ENCODE assay signal across 24 cellular contexts in the genomic region with DNA sequence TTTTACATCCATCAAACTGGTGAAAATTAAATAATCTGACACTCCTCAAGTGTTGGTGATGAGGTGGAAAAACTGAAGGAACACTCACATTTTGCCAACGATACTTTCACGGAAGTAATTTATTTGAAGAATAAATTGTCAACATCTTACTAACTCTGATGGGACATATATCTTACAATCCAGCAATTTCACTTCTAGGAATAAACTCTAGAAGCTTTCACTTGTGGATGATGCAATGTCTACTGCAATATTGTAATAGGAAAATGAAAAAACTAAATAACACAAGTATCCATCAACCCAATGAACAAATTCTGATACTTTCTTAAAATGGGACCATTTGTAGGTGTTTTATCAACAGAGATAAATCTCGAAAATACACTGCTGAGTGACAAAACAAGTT. TPM values are rescaled to one million over a fixed set of nuclear protein-coding genes. Genes with fewer than 3 reads are reported as not detected.
DNase-seq lines count a peak whose midpoint lies in the region; ATAC-seq and TF ChIP-seq lines count a peak whose summit lies in the region.
"Had no signal": no experiment of that assay in that cellular context is flagged by ENCODE, and none has a peak within 500 bp of the region (broad histone marks: within the 10 kb centered on the region; RNA-seq: fewer than 3 reads in every experiment).

No MANE protein-coding gene starts in this region.

- intact Hi-C loops in HCT116 (cut with micrococcal nuclease) = no loop called here
- intact Hi-C loops in ascending aorta (cut with DNase I) = no loop called here

- TF ChIP-seq CTCF in AG10803 (conservative IDR thresholded peaks at IDR 0.05; ENCODE audit: low read length) (no peak), HCT116 (IDR thresholded peaks at IDR 0.05 in 2 of 3, conservative IDR thresholded peaks at IDR 0.05 in 1 of 3; ENCODE audit: borderline replicate concordance in 1 of 3, insufficient read depth in 1 of 3, low read depth in 2 of 3, low read length in 2 of 3) (no peak), VCaP (conservative IDR thresholded peaks at IDR 0.05) (no peak), ascending aorta (IDR thresholded peaks at IDR 0.05) (no peak)

- H3K27ac ChIP-seq in HCT116 (ENCODE audit: low read depth, low read length) = no peak overlapping the region
- H3K27ac ChIP-seq in VCaP = peak overlapping the region; percentile 49; the same call in 1 of the 2 replicates
- H3K27ac ChIP-seq in ascending aorta = no peak overlapping the region
- H3K27ac ChIP-seq: RWPE1 had no signal

- no peaks in the 10 kb centered on the region for H3K9me2 ChIP-seq in HCT116 (ENCODE audit: insufficient read depth)

- in situ Hi-C loops in HAP-1 (cut with MboI; ENCODE audit: low sequenced_read_pairs) = no loop called here

- RAD21 ChIA-PET in HCT116 (lab: Charles Lee; ENCODE audit: low non-redundant PET in 1 of 2, low total read pairs in 2 of 2, uncharacterized antibody in 2 of 2, unreplicated experiment in 2 of 2) = no interaction called here

- ATAC-seq in HCT116 = no peak
- no peak for ATAC-seq in HG03280 (IDR thresholded peaks at IDR 0.05; ENCODE audit: unreplicated experiment)

- BruUV-seq in HCT116 (replicated peaks; lab: Mats Ljungman, UMichigan) = no TSS peak

- H3K36me3 ChIP-seq in HCT116 (ENCODE audit: control insufficient read depth in 1 of 2, insufficient read depth in 2 of 2, low read length in 2 of 2) (no peaks in the 10 kb centered on the region), HAP-1 (replicated peaks) (no peaks in the 10 kb centered on the region), ascending aorta (no peaks in the 10 kb centered on the region)
- H3K36me3 ChIP-seq: BE2C, MG63 had no signal

- DNase-seq in AG10803 (ENCODE audit: low read depth) = peak; percentile 30
- no peak for DNase-seq in HCT116 (ENCODE audit: low read depth, low spot score)
- peak; percentile 65 for DNase-seq in fibroblast of peridontal ligament (ENCODE audit: extremely low read depth)
- DNase-seq in HAP-1 (ENCODE audit: low spot score in 2 of 2) = no peak
- DNase-seq in ascending aorta (ENCODE audit: low spot score in 2 of 2) = no peak
- DNase-seq in C1 segment of cervical spinal cord (lab: John Stamatoyannopoulos, UW) = no peak
- DNase-seq: BE2C, Calu3, DMS153, H7, KBM-7, MG63, NCI-H1105 treated with DMSO at 0.1 percent for 48 hours, NCI-H2029, NCI-H446, NCI-H526, NCI-H82, SHP77, T-helper 1 cell had no signal

- H2AFZ ChIP-seq in HCT116 (ENCODE audit: low read depth, low read length, poor library complexity, severe bottlenecking) = peak overlapping the region; percentile 18

- H3K4me2 ChIP-seq in HCT116 (ENCODE audit: low read length) = no peak overlapping the region

- H3K9ac ChIP-seq in HCT116 (ENCODE audit: low read length) = no peak overlapping the region

- H3K79me2 ChIP-seq in HCT116 (ENCODE audit: insufficient read depth, low read length) = no peaks in the 10 kb centered on the region

- H4K20me1 ChIP-seq in HCT116 (ENCODE audit: insufficient read depth) = no peaks in the 10 kb centered on the region

- H3K27me3 ChIP-seq in HCT116 (ENCODE audit: insufficient read depth, low read length) (no peaks in the 10 kb centered on the region), HAP-1 (ENCODE audit: low read depth) (peaks cover under 1% of the 10 kb centered on the region; the same call in 1 of the 2 replicates), ascending aorta (no peaks in the 10 kb centered on the region)
- H3K27me3 ChIP-seq: BE2C, MG63 had no signal

- H3K9me3 ChIP-seq in HCT116 (ENCODE audit: control insufficient read depth in 1 of 2, insufficient read depth in 1 of 2, low read depth in 1 of 2, low read length in 2 of 2) = no peaks in the 10 kb centered on the region
- H3K9me3 ChIP-seq in HAP-1 = no peaks in the 10 kb centered on the region
- no peaks in the 10 kb centered on the region for H3K9me3 ChIP-seq in ascending aorta
- H3K9me3 ChIP-seq: BE2C, MG63 had no signal

- POLR2A ChIA-PET in HCT116 (lab: Charles Lee) = interaction anchor here (0.7 kb wide), 1 partner anchor 11 kb away, joined by 3 read pairs; no protein-coding TSS in a partner anchor

- TF ChIP-seq RAD21 in HCT116 (IDR thresholded peaks at IDR 0.05; ENCODE audit: low read depth) = no peak

- H3K4me1 ChIP-seq in HCT116 (ENCODE audit: control insufficient read depth in 1 of 2, insufficient read depth in 2 of 2, low read length in 2 of 2) (no peaks in the 10 kb centered on the region), HAP-1 (no peaks in the 10 kb centered on the region), ascending aorta (no peaks in the 10 kb centered on the region)
- H3K4me1 ChIP-seq: BE2C had no signal

- H3K4me3 ChIP-seq in AG10803 (ENCODE audit: low read length) (no peak overlapping the region), HCT116 (replicated peaks in 1 of 2; ENCODE audit: low read depth in 1 of 2, low read length in 2 of 2) (no peak overlapping the region), HAP-1 (no peak overlapping the region), ascending aorta (no peak overlapping the region)
- H3K4me3 ChIP-seq: MG63 had no signal

- TF ChIP-seq POLR2A in HCT116 (IDR thresholded peaks at IDR 0.05; ENCODE audit: borderline replicate concordance, extremely low read depth, insufficient read depth, insufficient read length) = no peak

- CTCF ChIA-PET in HCT116 (lab: Charles Lee) = no interaction called here

TF ChIP-seq in HCT116, 20 proteins besides CTCF, POLR2A, EP300 and RAD21:
- TF ChIP-seq CEBPB (IDR thresholded peaks at IDR 0.05; ENCODE audit: low read depth) = 0 out of 2 replicates have a peak, but pooled peaks have one; percentile 29
- TF ChIP-seq YY1 (IDR thresholded peaks at IDR 0.05; ENCODE audit: extremely low read depth, insufficient replicate concordance, low read depth, low read length) = no peak

RNA-seq across cellular contexts. Expression of gene LIPC, which starts 16.2 kb away (rescaled TPM):
- total RNA-seq in HCT116 (2021; ENCODE audit: unreplicated experiment) = not detected
- 0.10 and 0.12 TPM in 2 replicates for polyA plus RNA-seq in HCT116 (2012)
- total RNA-seq in ascending aorta = not detected
- total RNA-seq: Calu3, H7, HT-29, SK-MEL-5 had no signal

Comparison
In these comparisons a context has a peak if more than half of its experiments do, and no peak if none do; other contexts are left out.
1. DNase-seq: peak in AG10803 (single experiment) and fibroblast of peridontal ligament (single experiment); none in HCT116 (single experiment), HAP-1 (0 of 2), ascending aorta (0 of 2) and C1 segment of cervical spinal cord (0 of 14).